Comparison of ENCODE assay signal across 7 cellular contexts in the genomic region with DNA sequence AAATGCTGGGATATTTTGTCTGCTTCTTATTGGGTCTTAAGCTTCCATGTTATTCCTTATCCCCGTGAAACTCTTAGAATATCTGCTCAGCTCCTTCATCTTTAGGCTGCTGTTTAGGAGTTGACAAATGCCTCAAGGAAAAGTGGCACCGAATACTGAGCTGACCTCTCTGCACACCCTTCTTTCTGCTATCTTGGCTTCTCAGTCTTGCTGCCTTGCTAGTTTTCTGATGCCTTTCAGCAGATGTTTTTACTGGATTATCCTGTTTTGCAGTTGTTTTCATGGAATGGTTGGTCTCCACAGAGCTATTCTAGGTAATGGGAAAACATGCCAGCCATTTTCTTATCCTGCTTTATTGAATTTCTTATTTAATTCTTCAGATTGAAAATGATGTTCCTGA.
"Had no signal": no experiment of that assay in that cellular context is flagged by ENCODE, and none has a peak within 500 bp of the region (broad histone marks: within the 10 kb centered on the region; RNA-seq: fewer than 3 reads in every experiment).

No MANE protein-coding gene starts in this region.

- H3K4me3 Mint-ChIP-seq: IgD-negative memory B cell had no signal

- FAIRE-seq: HepG2, HTR-8/SVneo had no signal

- H3K27ac ChIP-seq: HL-60, KMS-11 had no signal

- H3K36me3 Mint-ChIP-seq: IgD-negative memory B cell had no signal

- H3K9ac ChIP-seq: KMS-11 had no signal

- H3K4me2 ChIP-seq: KMS-11 had no signal

- H3K4me1 Mint-ChIP-seq: IgD-negative memory B cell had no signal

- DNase-seq: KBM-7, KG1 had no signal

- H3K27ac Mint-ChIP-seq: IgD-negative memory B cell had no signal

- ATAC-seq: HepG2 had no signal

- H3K27me3 Mint-ChIP-seq: IgD-negative memory B cell had no signal
